Comparison of ENCODE assay signal across 24 cellular contexts in genomic region chr9:81599837-81600236, GRCh38.
DNase-seq lines count a peak whose midpoint lies in the region; ATAC-seq and TF ChIP-seq lines count a peak whose summit lies in the region.
"Had no signal": no experiment of that assay in that cellular context is flagged by ENCODE, and none has a peak within 500 bp of the region (broad histone marks: within the 10 kb centered on the region; RNA-seq: fewer than 3 reads in every experiment).

No MANE protein-coding gene starts in this region.

- TF ChIP-seq POLR2A in heart left ventricle (IDR thresholded peaks at IDR 0.05) (no peak), transverse colon (IDR thresholded peaks at IDR 0.05) (no peak)

- no peak for TF ChIP-seq EP300 in transverse colon (IDR thresholded peaks at IDR 0.05; ENCODE audit: low read depth)

- H3K36me3 Mint-ChIP-seq in activated naive CD8-positive, alpha-beta T cell treated with anti-CD3 and anti-CD28 coated beads for 36 hours = no peaks in the 10 kb centered on the region
- H3K36me3 Mint-ChIP-seq: stimulated activated effector memory CD8-positive, alpha-beta T cell treated with anti-CD3 and anti-CD28 coated beads, Interleukin-12 subunit alpha, Interleukin-12 subunit beta, amount 100 ng/mL, for 72 hours had no signal

- TF ChIP-seq CTCF in heart left ventricle (IDR thresholded peaks at IDR 0.05) (no peak), ascending aorta (IDR thresholded peaks at IDR 0.05) (no peak), transverse colon (IDR thresholded peaks at IDR 0.05) (no peak)

- H3K4me1 Mint-ChIP-seq in activated naive CD8-positive, alpha-beta T cell treated with anti-CD3 and anti-CD28 coated beads for 36 hours = peaks cover 5% of the 10 kb centered on the region

- intact Hi-C loops in heart left ventricle (cut with DNase I) (loop anchor here in 3 of 10 donors (5.0 kb wide), 2 partner anchors 78 to 87 kb away; partner anchors contain the start of gene TLE1 (in 3 of the 3)), Right ventricle myocardium superior (cut with DNase I) (no loop called here), ascending aorta (cut with DNase I) (no loop called here), transverse colon (cut with DNase I; ENCODE audit: low total_unique reads) (loop anchor here (10.0 kb wide), 1 partner anchor 1845 kb away; no protein-coding TSS in a partner anchor)

- no peaks in the 10 kb centered on the region for H3K9me3 Mint-ChIP-seq in activated naive CD8-positive, alpha-beta T cell treated with anti-CD3 and anti-CD28 coated beads for 36 hours
- H3K9me3 Mint-ChIP-seq: activated CD8-positive, alpha-beta T cell treated with anti-CD3 and anti-CD28 coated beads for 36 hours; HFFc6; T-helper 1 cell treated with Interleukin-12 subunit alpha and Interleukin-12 subunit beta and Interleukin-4 antibody, amounts not matched to agents 30 μg/mL and 1 μg/mL, for 36 hours had no signal

- DNase-seq in heart left ventricle (no peak), Right ventricle myocardium superior (no peak), ascending aorta (ENCODE audit: low spot score in 2 of 2) (no peak), iris pigment epithelial cell (ENCODE audit: low read depth) (peak; percentile 18), transverse colon (no peak)
- DNase-seq in activated naive CD8-positive, alpha-beta T cell treated with anti-CD3 and anti-CD28 coated beads for 36 hours = no peak
- DNase-seq: activated CD8-positive, alpha-beta T cell treated with anti-CD3 and anti-CD28 coated beads for 36 hours; activated naive CD4-positive, alpha-beta T cell treated with anti-CD3 and anti-CD28 coated beads, Interleukin-2, amount 50 U/mL, for 16 hours; activated T-cell treated with anti-CD3 and anti-CD28 coated beads, Interleukin-2, amount 50 U/mL, for 48 hours; C1 segment of cervical spinal cord; dorsolateral prefrontal cortex; HFFc6; kidney glomerular epithelial cell; NCI-H1694; right cardiac atrium; thyroid gland; WERI-Rb-1 had no signal

- H3K4me3 Mint-ChIP-seq in activated naive CD8-positive, alpha-beta T cell treated with anti-CD3 and anti-CD28 coated beads for 36 hours = no peak overlapping the region
- H3K4me3 Mint-ChIP-seq: activated CD8-positive, alpha-beta T cell treated with anti-CD3 and anti-CD28 coated beads for 36 hours; brain; HFFc6; stimulated activated effector memory CD8-positive, alpha-beta T cell treated with anti-CD3 and anti-CD28 coated beads, Interleukin-12 subunit alpha, Interleukin-12 subunit beta, amount 100 ng/mL, for 72 hours; T-helper 1 cell treated with Interleukin-12 subunit alpha and Interleukin-12 subunit beta and Interleukin-4 antibody, amounts not matched to agents 30 μg/mL and 1 μg/mL, for 36 hours had no signal

- in situ Hi-C loops in transverse colon (cut with MboI; ENCODE audit: low pct_ligation_motif_present in 1 of 4, low pct_unique_long_range_greater_than_20kb in 1 of 4, low sequenced_read_pairs in 3 of 4) = loop anchor here in 1 of 4 donors (25.0 kb wide), 3 partner anchors 112 to 237 kb away; no protein-coding TSS in a partner anchor

- WGBS in heart left ventricle, 4 donors = 30 to 47% (median 35%) methylated on average over 1 of the region's 1 CpG
- 23 to 25% methylated on average over 1 of the region's 1 CpG for WGBS in transverse colon (ENCODE audit: low coverage in 1 of 2), 2 donors

- H3K27ac ChIP-seq in heart left ventricle (peak overlapping the region in 10 of 12 donors; percentile 25 to 61 (median 47)), ascending aorta (peak overlapping the region; percentile 54 to 66), transverse colon (peak overlapping the region in 3 of 4 donors; percentile 7 to 22 (median 11))
- H3K27ac ChIP-seq: hepatocyte, thyroid gland, WERI-Rb-1 had no signal

- H3K4me1 ChIP-seq in heart left ventricle (peaks cover 0 to 56% (median 20%) of the 10 kb centered on the region in 12 donors), ascending aorta (peaks cover 7 to 51% of the 10 kb centered on the region in 2 donors), transverse colon (peaks cover 0 to 26% (median 8%) of the 10 kb centered on the region in 4 donors)

- ATAC-seq in heart left ventricle = no peak
- ATAC-seq in Right ventricle myocardium superior (ENCODE audit: poor library complexity) = no peak
- no peak for ATAC-seq in HG02870 (IDR thresholded peaks at IDR 0.05; ENCODE audit: unreplicated experiment)
- no peak for ATAC-seq in GM18517 (IDR thresholded peaks at IDR 0.05; ENCODE audit: unreplicated experiment)
- ATAC-seq: activated CD8-positive, alpha-beta T cell treated with anti-CD3 and anti-CD28 coated beads for 36 hours; esophagus mucosa; stimulated activated effector memory CD8-positive, alpha-beta T cell treated with anti-CD3 and anti-CD28 coated beads, Interleukin-12 subunit alpha, Interleukin-12 subunit beta, amount 100 ng/mL, for 72 hours had no signal

- peaks cover 19% of the 10 kb centered on the region for H3K27me3 Mint-ChIP-seq in activated naive CD8-positive, alpha-beta T cell treated with anti-CD3 and anti-CD28 coated beads for 36 hours
- H3K27me3 Mint-ChIP-seq: brain had no signal

- H3K4me3 ChIP-seq in heart left ventricle (no peak overlapping the region), ascending aorta (no peak overlapping the region), transverse colon (no peak overlapping the region)
- H3K4me3 ChIP-seq: dorsolateral prefrontal cortex, hepatocyte, thyroid gland had no signal

- H3K9me3 ChIP-seq in heart left ventricle (no peaks in the 10 kb centered on the region), ascending aorta (no peaks in the 10 kb centered on the region), transverse colon (no peaks in the 10 kb centered on the region)
- H3K9me3 ChIP-seq: thyroid gland had no signal

- no peaks in the 10 kb centered on the region for H3K27me3 ChIP-seq in heart left ventricle
- H3K27me3 ChIP-seq in ascending aorta = no peaks in the 10 kb centered on the region
- H3K27me3 ChIP-seq in transverse colon = no peaks in the 10 kb centered on the region
- H3K27me3 ChIP-seq: dorsolateral prefrontal cortex, hepatocyte, thyroid gland had no signal

- H3K36me3 ChIP-seq in heart left ventricle (peaks cover 0 to 13% (median 0%) of the 10 kb centered on the region in 9 donors), ascending aorta (peaks cover 4% of the 10 kb centered on the region in 2 donors), transverse colon (peaks cover 0 to 17% (median 0%) of the 10 kb centered on the region in 4 donors)
- H3K36me3 ChIP-seq: thyroid gland had no signal

- no peak overlapping the region for H3K27ac Mint-ChIP-seq in activated naive CD8-positive, alpha-beta T cell treated with anti-CD3 and anti-CD28 coated beads for 36 hours
- H3K27ac Mint-ChIP-seq: activated CD8-positive, alpha-beta T cell treated with anti-CD3 and anti-CD28 coated beads for 36 hours; brain; HFFc6; stimulated activated effector memory CD8-positive, alpha-beta T cell treated with anti-CD3 and anti-CD28 coated beads, Interleukin-12 subunit alpha, Interleukin-12 subunit beta, amount 100 ng/mL, for 72 hours; T-helper 1 cell treated with Interleukin-12 subunit alpha and Interleukin-12 subunit beta and Interleukin-4 antibody, amounts not matched to agents 30 μg/mL and 1 μg/mL, for 36 hours had no signal
